Comparison of ENCODE assay signal across 28 cellular contexts in genomic region chr5:155767480-155767879, GRCh38.
DNase-seq lines count a peak whose midpoint lies in the region; ATAC-seq and TF ChIP-seq lines count a peak whose summit lies in the region.
"Had no signal": no experiment of that assay in that cellular context is flagged by ENCODE, and none has a peak within 500 bp of the region (broad histone marks: within the 10 kb centered on the region; RNA-seq: fewer than 3 reads in every experiment).

No MANE protein-coding gene starts in this region.

- no peak overlapping the region for H3K27ac Mint-ChIP-seq in naive thymus-derived CD4-positive, alpha-beta T cell
- H3K27ac Mint-ChIP-seq: activated CD4-positive, alpha-beta T cell treated with anti-CD3 and anti-CD28 coated beads, Interleukin-2, amount 10 ng/mL, durations not matched to agents 24 days and 14 days; activated naive CD8-positive, alpha-beta T cell treated with anti-CD3 and anti-CD28 coated beads, Interleukin-2, amount 50 U/mL, for 24 hours; activated T-cell treated with anti-CD3 and anti-CD28 coated beads, Interleukin-2, amount 50 U/mL, for 72 hours; WTC11 had no signal

- no peak overlapping the region for H3K4me3 Mint-ChIP-seq in naive thymus-derived CD4-positive, alpha-beta T cell
- H3K4me3 Mint-ChIP-seq: activated CD4-positive, alpha-beta T cell treated with anti-CD3 and anti-CD28 coated beads, Interleukin-2, amount 10 ng/mL, durations not matched to agents 24 days and 14 days; activated naive CD8-positive, alpha-beta T cell treated with anti-CD3 and anti-CD28 coated beads, Interleukin-2, amount 50 U/mL, for 24 hours; WTC11 had no signal

- TF ChIP-seq CTCF in vagina (IDR thresholded peaks at IDR 0.05) = no peak

- no peaks in the 10 kb centered on the region for H3K4me1 Mint-ChIP-seq in naive thymus-derived CD4-positive, alpha-beta T cell

- H3K9me3 Mint-ChIP-seq in naive thymus-derived CD4-positive, alpha-beta T cell = peaks cover 0 to 9% (median 4%) of the 10 kb centered on the region in 11 donors
- H3K9me3 Mint-ChIP-seq: activated CD4-positive, alpha-beta T cell treated with anti-CD3 and anti-CD28 coated beads, Interleukin-2, amount 10 ng/mL, durations not matched to agents 24 days and 14 days; activated naive CD8-positive, alpha-beta T cell treated with anti-CD3 and anti-CD28 coated beads, Interleukin-2, amount 50 U/mL, for 24 hours; activated T-cell treated with anti-CD3 and anti-CD28 coated beads, Interleukin-2, amount 50 U/mL, for 72 hours had no signal

- no peaks in the 10 kb centered on the region for H3K36me3 Mint-ChIP-seq in naive thymus-derived CD4-positive, alpha-beta T cell
- H3K36me3 Mint-ChIP-seq: CD4-positive, alpha-beta memory T cell; T-cell; WTC11 had no signal

- peaks cover 0 to 30% of the 10 kb centered on the region in 2 donors for H3K4me1 ChIP-seq in naive thymus-derived CD4-positive, alpha-beta T cell (ENCODE audit: control insufficient read depth in 2 of 2, insufficient read depth in 2 of 2, low read length in 2 of 2)
- H3K4me1 ChIP-seq in vagina = no peaks in the 10 kb centered on the region
- H3K4me1 ChIP-seq: HAP-1, suprapubic skin, upper lobe of left lung had no signal

- POLR2A ChIA-PET in naive thymus-derived CD4-positive, alpha-beta T cell (lab: Charles Lee) = no interaction called here

- H3K27me3 Mint-ChIP-seq in naive thymus-derived CD4-positive, alpha-beta T cell = peaks cover 0 to 19% (median 5%) of the 10 kb centered on the region in 5 donors
- H3K27me3 Mint-ChIP-seq: activated CD4-positive, alpha-beta T cell treated with anti-CD3 and anti-CD28 coated beads, Interleukin-2, amount 10 ng/mL, durations not matched to agents 24 days and 14 days; activated naive CD8-positive, alpha-beta T cell treated with anti-CD3 and anti-CD28 coated beads, Interleukin-2, amount 50 U/mL, for 24 hours; CD4-positive, alpha-beta memory T cell had no signal

- peak; percentile 83 for ATAC-seq in GM18520 (IDR thresholded peaks at IDR 0.05; ENCODE audit: unreplicated experiment)
- ATAC-seq in naive thymus-derived CD4-positive, alpha-beta T cell = peak; percentile 76
- no peak for ATAC-seq in HG03097 (IDR thresholded peaks at IDR 0.05; ENCODE audit: low FRiP score, unreplicated experiment)
- ATAC-seq: activated naive CD8-positive, alpha-beta T cell treated with anti-CD3 and anti-CD28 coated beads, Interleukin-2, amount 50 U/mL, for 24 hours; WTC11 had no signal

- no peaks in the 10 kb centered on the region for H3K27me3 ChIP-seq in naive thymus-derived CD4-positive, alpha-beta T cell (ENCODE audit: control insufficient read depth in 2 of 2, insufficient read depth in 2 of 2, low read length in 2 of 2)
- no peaks in the 10 kb centered on the region for H3K27me3 ChIP-seq in vagina
- H3K27me3 ChIP-seq: suprapubic skin, upper lobe of left lung had no signal

- no peaks in the 10 kb centered on the region for H3K36me3 ChIP-seq in naive thymus-derived CD4-positive, alpha-beta T cell (ENCODE audit: control insufficient read depth in 2 of 3, insufficient read depth in 3 of 3, low read length in 3 of 3)
- no peaks in the 10 kb centered on the region for H3K36me3 ChIP-seq in vagina
- H3K36me3 ChIP-seq: HAP-1, suprapubic skin, upper lobe of left lung had no signal

- no peak for TF ChIP-seq POLR2A in vagina (IDR thresholded peaks at IDR 0.05)

- H3K27ac ChIP-seq in naive thymus-derived CD4-positive, alpha-beta T cell (ENCODE audit: low read depth, low read length) = no peak overlapping the region
- no peak overlapping the region for H3K27ac ChIP-seq in vagina
- H3K27ac ChIP-seq: coronary artery, suprapubic skin, upper lobe of left lung had no signal

- no peak overlapping the region for H3K4me3 ChIP-seq in naive thymus-derived CD4-positive, alpha-beta T cell (ENCODE audit: low read length)
- no peak overlapping the region for H3K4me3 ChIP-seq in vagina
- H3K4me3 ChIP-seq: coronary artery, HAP-1, skin epidermis, suprapubic skin, upper lobe of left lung had no signal

- peak; percentile 6 for DNase-seq in AG08395 (ENCODE audit: low spot score)
- DNase-seq in RKO (ENCODE audit: low spot score) = peak; percentile 3
- DNase-seq in naive thymus-derived CD4-positive, alpha-beta T cell = no peak
- no peak for DNase-seq in vagina (ENCODE audit: extremely low spot score in 2 of 2)
- DNase-seq in activated T-cell treated with anti-CD3 and anti-CD28 coated beads, Interleukin-2, amount 50 U/mL, for 48 hours = no peak
- DNase-seq in posterior cingulate gyrus = no peak
- DNase-seq: activated CD4-positive, alpha-beta T cell treated with anti-CD3 and anti-CD28 coated beads, Interleukin-2, amount 10 ng/mL, durations not matched to agents 24 days and 14 days; activated naive CD4-positive, alpha-beta T cell; activated naive CD8-positive, alpha-beta T cell treated with anti-CD3 and anti-CD28 coated beads, Interleukin-2, amount 50 U/mL, for 24 hours; activated T-cell treated with anti-CD3 and anti-CD28 coated beads, Interleukin-2, amount 50 U/mL, for 72 hours; head of caudate nucleus; islet precursor cell; MV-4-11; NCI-H1436; NCI-H226; NCI-H748 treated with DMSO at 0.1 percent for 48 hours; RPMI8226; stimulated activated naive CD4-positive, alpha-beta T cell treated with Interleukin-2 at 50 U/mL for 16 hours; upper lobe of left lung had no signal

- CTCF ChIA-PET in naive thymus-derived CD4-positive, alpha-beta T cell (lab: Charles Lee) = no interaction called here

- intact Hi-C loops in naive thymus-derived CD4-positive, alpha-beta T cell (cut with micrococcal nuclease) = no loop called here
- intact Hi-C loops in vagina (cut with DNase I) = no loop called here
- intact Hi-C loops in posterior cingulate gyrus (cut with DNase I) = no loop called here

- no peaks in the 10 kb centered on the region for H3K9me3 ChIP-seq in naive thymus-derived CD4-positive, alpha-beta T cell (ENCODE audit: control insufficient read depth in 2 of 3, low read length in 3 of 3)
- H3K9me3 ChIP-seq in vagina = no peaks in the 10 kb centered on the region
- H3K9me3 ChIP-seq: HAP-1, suprapubic skin, upper lobe of left lung had no signal

Comparison
In these comparisons a context has a peak if more than half of its experiments do, and no peak if none do; other contexts are left out.
1. DNase-seq: peak in AG08395 (single experiment) and RKO (single experiment); none in naive thymus-derived CD4-positive, alpha-beta T cell (0 of 9), vagina (0 of 2), activated T-cell treated with anti-CD3 and anti-CD28 coated beads, Interleukin-2, amount 50 U/mL, for 48 hours (0 of 2) and posterior cingulate gyrus (0 of 10).